ENCODE assay signal across 10 cellular contexts in the genomic region with DNA sequence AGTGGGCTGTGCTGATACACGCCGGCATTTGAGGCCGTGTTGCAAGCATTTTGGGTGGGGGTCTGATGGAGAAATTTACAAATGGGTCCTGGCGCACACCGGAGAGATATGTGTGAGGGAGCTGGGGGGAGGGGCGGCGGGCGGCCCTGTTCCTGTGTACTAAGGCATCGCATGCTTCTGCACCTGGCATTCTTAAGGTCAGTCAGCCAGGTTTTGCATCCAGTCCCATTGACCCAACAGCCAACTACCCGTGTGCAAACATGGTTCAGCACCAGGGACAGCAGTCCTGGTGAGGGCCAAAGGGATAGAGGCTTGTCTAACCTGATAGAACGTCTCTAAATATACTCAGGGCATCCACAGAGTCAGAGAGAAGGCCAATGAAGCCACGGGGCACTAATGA. TPM values are rescaled to one million over a fixed set of nuclear protein-coding genes. Genes with fewer than 3 reads are reported as not detected.
A peak's percentile ranks its signal among the peaks of the same experiment; 100 is the strongest.
DNase-seq lines count a peak whose midpoint lies in the region; ATAC-seq and TF ChIP-seq lines count a peak whose summit lies in the region.
"Had no signal": no experiment of that assay in that cellular context is flagged by ENCODE, and none has a peak within 500 bp of the region (broad histone marks: within the 10 kb centered on the region; RNA-seq: fewer than 3 reads in every experiment).

No MANE protein-coding gene starts in this region.

- H3K79me2 ChIP-seq in neural progenitor cell (ENCODE audit: low read depth): no peaks in the 10 kb centered on the region

- peak overlapping the region; percentile 74 for H3K4me3 Mint-ChIP-seq in neural progenitor cell
- no peak overlapping the region for H3K4me3 Mint-ChIP-seq in HFFc6
- H3K4me3 Mint-ChIP-seq: activated naive CD8-positive, alpha-beta T cell had no signal

- H3K4me1 ChIP-seq in neural progenitor cell: no peaks in the 10 kb centered on the region

- in situ Hi-C loops in KBM-7 (cut with MboI; ENCODE audit: low pct_unique_long_range_greater_than_20kb, low sequenced_read_pairs): no loop called here

- H3K27me3 Mint-ChIP-seq in neural progenitor cell (ENCODE audit: insufficient read depth, low read depth): peaks cover 12% of the 10 kb centered on the region
- no peaks in the 10 kb centered on the region; the same call in 1 of the 2 replicates for H3K27me3 Mint-ChIP-seq in HFFc6 (ENCODE audit: insufficient read depth)

- H3K4me3 ChIP-seq in neural progenitor cell: peak overlapping the region; percentile 54

- peak overlapping the region; percentile 88 for H3K4me2 ChIP-seq in neural progenitor cell

- TF ChIP-seq CTCF in neural progenitor cell (IDR thresholded peaks at IDR 0.05): no peak
- no peak for TF ChIP-seq CTCF in HFFc6 (IDR thresholded peaks at IDR 0.05)

- H3K9ac ChIP-seq in neural progenitor cell: no peak overlapping the region

- H3K36me3 ChIP-seq in neural progenitor cell: no peaks in the 10 kb centered on the region

- no peaks in the 10 kb centered on the region for H3F3A ChIP-seq in neural progenitor cell (ENCODE audit: low read depth)

- peaks cover 14% of the 10 kb centered on the region for H3K27me3 ChIP-seq in neural progenitor cell

- H4K20me1 ChIP-seq in neural progenitor cell (ENCODE audit: low read depth): peaks cover 6% of the 10 kb centered on the region

- H3K9me3 Mint-ChIP-seq in neural progenitor cell (no peaks in the 10 kb centered on the region), HFFc6 (peaks cover 25% of the 10 kb centered on the region)

- no peaks in the 10 kb centered on the region for H3K9me3 ChIP-seq in neural progenitor cell (ENCODE audit: low read depth)

- peaks cover 6% of the 10 kb centered on the region for H3K4me1 Mint-ChIP-seq in neural progenitor cell
- no peaks in the 10 kb centered on the region for H3K4me1 Mint-ChIP-seq in HFFc6 (ENCODE audit: low read depth)

- ATAC-seq in GM18870 (IDR thresholded peaks at IDR 0.05; ENCODE audit: unreplicated experiment): no peak
- no peak for ATAC-seq in HG02610 (IDR thresholded peaks at IDR 0.05; ENCODE audit: unreplicated experiment)

- H2AFZ ChIP-seq in neural progenitor cell (replicated peaks): no peak overlapping the region

- no peak overlapping the region for H3K27ac Mint-ChIP-seq in neural progenitor cell
- no peak overlapping the region for H3K27ac Mint-ChIP-seq in HFFc6
- H3K27ac Mint-ChIP-seq: activated naive CD8-positive, alpha-beta T cell had no signal

- H3K36me3 Mint-ChIP-seq in neural progenitor cell (no peaks in the 10 kb centered on the region), HFFc6 (ENCODE audit: low read depth) (no peaks in the 10 kb centered on the region)
- H3K36me3 Mint-ChIP-seq: activated naive CD8-positive, alpha-beta T cell had no signal

- DNase-seq in DMS 273 (lab: John Stamatoyannopoulos, UW; ENCODE audit: unreplicated experiment): peak; percentile 7
- no peak for DNase-seq in DMS 273 treated with DMSO at 0.1 percent for 48 hours (lab: John Stamatoyannopoulos, UW)
- peak; percentile 14 for DNase-seq in KBM-7
- peak in 28 of 61 donors; percentile 1 to 74 (median 15) for DNase-seq in caudate nucleus (lab: John Stamatoyannopoulos, UW)
- peak; percentile 94 for DNase-seq in neural progenitor cell (ENCODE audit: low spot score)
- no peak for DNase-seq in HFFc6

- H3K27ac ChIP-seq in caudate nucleus (ENCODE audit: low read depth, low read length) (peak overlapping the region; percentile 78), neural progenitor cell (no peak overlapping the region)
- H3K27ac ChIP-seq: 22Rv1 had no signal

RNA-seq across cellular contexts. Expression of gene GABRG2, which starts 0.8 kb away (rescaled TPM):
- 0.19 and 0.64 TPM in 2 replicates for total RNA-seq in neural progenitor cell (ENCODE audit: low replicate concordance)
- total RNA-seq in HFFc6 (2021; fragmentation: NEBNext Ultra II Directional; extraction: Animal tissue kit (Norgen Biotek cat#: 25700)): not detected

Comparison
In these comparisons a context has a peak if more than half of its experiments do, and no peak if none do; other contexts are left out.
1. DNase-seq: peak in DMS 273 (single experiment), KBM-7 (single experiment) and neural progenitor cell (single experiment); none in DMS 273 treated with DMSO at 0.1 percent for 48 hours (single experiment) and HFFc6 (single experiment).